In genomic region chr18:74806700-74807416, GRCh38 we compare ENCODE assay signal across 8 cellular contexts.
DNase-seq lines count a peak whose midpoint lies in the region; ATAC-seq and TF ChIP-seq lines count a peak whose summit lies in the region.

No MANE protein-coding gene starts in this region.

- H3K79me1 ChIP-seq in mesendoderm (ENCODE audit: low read length), result no peaks in the 10 kb centered on the region

- no peak overlapping the region for H3K4me2 ChIP-seq in mesendoderm (ENCODE audit: low read length)

- H3K36me3 Mint-ChIP-seq in CD4-positive, alpha-beta memory T cell, result peaks cover 17 to 37% of the 10 kb centered on the region in 2 donors

- DNase-seq in ELR (ENCODE audit: low read depth), result peak; percentile 96
- peak; percentile 54 for DNase-seq in mesendoderm
- no peak for DNase-seq in activated CD4-positive, CD25-positive, alpha-beta regulatory T cell treated with anti-CD3 and anti-CD28 coated beads, Interleukin-2, amount 50 U/mL, for 72 hours
- DNase-seq in iPS-NIHi7 (ENCODE audit: extremely low spot score), result no peak
- DNase-seq in CD4-positive, alpha-beta memory T cell, result no peak

- H3K23ac ChIP-seq in mesendoderm (ENCODE audit: low read length), result no peak overlapping the region

- no peaks in the 10 kb centered on the region for H3K4me1 Mint-ChIP-seq in CD4-positive, alpha-beta memory T cell

- H3K27me3 ChIP-seq in mesendoderm (ENCODE audit: insufficient read depth, low read length, poor library complexity), result no peaks in the 10 kb centered on the region
- H3K27me3 ChIP-seq in CD4-positive, alpha-beta memory T cell (ENCODE audit: insufficient read depth, low read length), result no peaks in the 10 kb centered on the region

- H3K9me3 ChIP-seq in CD4-positive, alpha-beta memory T cell (ENCODE audit: control insufficient read depth in 1 of 2, low read length in 2 of 2), result no peaks in the 10 kb centered on the region

- H3K4me3 ChIP-seq in mesendoderm (ENCODE audit: low read length), result no peak overlapping the region
- H3K4me3 ChIP-seq in CD4-positive, alpha-beta memory T cell (ENCODE audit: low read length in 2 of 2), result no peak overlapping the region

- POLR2A ChIA-PET in CD4-positive, alpha-beta memory T cell (lab: Charles Lee; ENCODE audit: partially characterized antibody), result no interaction called here

- H4K5ac ChIP-seq in mesendoderm (ENCODE audit: low read length), result no peak overlapping the region

- no CpG with 5 or more reads among the region's 7 CpGs for WGBS in mesendoderm (ENCODE audit: extremely low coverage, insufficient coverage, low lambda C conversion rate)

- H3K9ac ChIP-seq in mesendoderm (ENCODE audit: low read length), result no peak overlapping the region

- peaks cover 3% of the 10 kb centered on the region for H3K4me1 ChIP-seq in mesendoderm (ENCODE audit: control insufficient read depth, low read depth, low read length)
- H3K4me1 ChIP-seq in CD4-positive, alpha-beta memory T cell (ENCODE audit: insufficient read depth, low read length), result no peaks in the 10 kb centered on the region

- H2BK5ac ChIP-seq in mesendoderm (ENCODE audit: low read length), result no peak overlapping the region

- no peak overlapping the region for H2BK15ac ChIP-seq in mesendoderm (replicated peaks; ENCODE audit: low read depth)

- H3K79me2 ChIP-seq in mesendoderm (ENCODE audit: control insufficient read depth, insufficient read depth, low read length), result no peaks in the 10 kb centered on the region

- CTCF ChIA-PET in CD4-positive, alpha-beta memory T cell (lab: Charles Lee; ENCODE audit: partially characterized antibody), result no interaction called here

- peak; percentile 98 for ATAC-seq in GM19452 (IDR thresholded peaks at IDR 0.05; ENCODE audit: unreplicated experiment)
- peak; percentile 98 for ATAC-seq in HG03432 (IDR thresholded peaks at IDR 0.05; ENCODE audit: unreplicated experiment)
- ATAC-seq in SK-N-SH treated with all-trans-retinoic acid at 6 μM for 48 hours, result peak; percentile 78

- H3K27me3 Mint-ChIP-seq in CD4-positive, alpha-beta memory T cell, result no peaks in the 10 kb centered on the region

- intact Hi-C loops in CD4-positive, alpha-beta memory T cell (cut with micrococcal nuclease), result no loop called here

- H2AK5ac ChIP-seq in mesendoderm (ENCODE audit: low read length), result no peak overlapping the region

- no peak overlapping the region for H3K4me3 Mint-ChIP-seq in CD4-positive, alpha-beta memory T cell

- H3K4ac ChIP-seq in mesendoderm (ENCODE audit: low read depth, low read length), result no peak overlapping the region

- H3K56ac ChIP-seq in mesendoderm (ENCODE audit: low read length), result no peak overlapping the region

- no peaks in the 10 kb centered on the region for H3K36me3 ChIP-seq in mesendoderm (ENCODE audit: control insufficient read depth, insufficient read depth, low read length)
- no peaks in the 10 kb centered on the region for H3K36me3 ChIP-seq in CD4-positive, alpha-beta memory T cell (ENCODE audit: insufficient read depth, low read length)

- no peak overlapping the region for H3K27ac ChIP-seq in mesendoderm (ENCODE audit: low read depth, low read length)
- no peak overlapping the region for H3K27ac ChIP-seq in CD4-positive, alpha-beta memory T cell (ENCODE audit: low read depth, low read length)

- H2BK120ac ChIP-seq in mesendoderm (ENCODE audit: low read depth, low read length), result no peak overlapping the region

- no peak overlapping the region for H4K8ac ChIP-seq in mesendoderm (ENCODE audit: low read depth, low read length)

- H3K27ac Mint-ChIP-seq in CD4-positive, alpha-beta memory T cell, result peak overlapping the region in 1 of 7 donors; percentile 6

- no peak overlapping the region for H3K18ac ChIP-seq in mesendoderm (ENCODE audit: low read length)

- peaks cover 0 to 4% (median 0%) of the 10 kb centered on the region in 8 donors for H3K9me3 Mint-ChIP-seq in CD4-positive, alpha-beta memory T cell

TF ChIP-seq in SK-N-SH treated with all-trans-retinoic acid at 6 μM for 48 hours, 23 proteins besides CTCF, POLR2A, EP300 and RAD21:
- TF ChIP-seq CSRNP3 (CRISPR knock-in tag; IDR thresholded peaks at IDR 0.05), result no peak

Comparison
In these comparisons a context has a peak if more than half of its experiments do, and no peak if none do; other contexts are left out.
1. DNase-seq: peak in ELR (single experiment) and mesendoderm (single experiment); none in activated CD4-positive, CD25-positive, alpha-beta regulatory T cell treated with anti-CD3 and anti-CD28 coated beads, Interleukin-2, amount 50 U/mL, for 72 hours (single experiment), iPS-NIHi7 (single experiment) and CD4-positive, alpha-beta memory T cell (0 of 5).
2. Peak in every context shown above with its lines, with median percentiles within 50 percentile points of each other: ATAC-seq.